In the genomic region with DNA sequence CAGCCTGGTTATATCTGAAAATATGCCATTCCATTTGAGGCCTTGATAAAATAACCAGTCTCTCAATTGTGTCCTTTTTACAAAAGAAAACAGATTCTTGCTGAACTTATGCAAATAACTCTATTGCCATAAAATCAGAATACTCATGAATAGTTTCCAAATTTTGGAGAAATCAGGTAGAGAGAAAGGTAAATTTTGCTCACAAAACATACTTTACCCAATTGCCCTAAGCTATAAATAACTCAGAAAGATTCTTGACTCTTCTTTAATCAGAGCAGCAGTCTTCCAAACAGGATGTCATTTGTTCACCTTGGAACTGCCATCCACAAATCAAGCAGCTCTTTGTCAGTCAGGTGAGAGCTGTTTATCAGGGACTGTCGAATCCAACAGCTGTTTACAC, we compare ENCODE assay signal across 1 cellular context.
TF ChIP-seq lines count a peak whose summit lies in the region.

No MANE protein-coding gene starts in this region.

TF ChIP-seq in GM23338, 12 proteins besides CTCF, POLR2A, EP300 and RAD21 (continued from another document):
- TF ChIP-seq, protein P1, sequence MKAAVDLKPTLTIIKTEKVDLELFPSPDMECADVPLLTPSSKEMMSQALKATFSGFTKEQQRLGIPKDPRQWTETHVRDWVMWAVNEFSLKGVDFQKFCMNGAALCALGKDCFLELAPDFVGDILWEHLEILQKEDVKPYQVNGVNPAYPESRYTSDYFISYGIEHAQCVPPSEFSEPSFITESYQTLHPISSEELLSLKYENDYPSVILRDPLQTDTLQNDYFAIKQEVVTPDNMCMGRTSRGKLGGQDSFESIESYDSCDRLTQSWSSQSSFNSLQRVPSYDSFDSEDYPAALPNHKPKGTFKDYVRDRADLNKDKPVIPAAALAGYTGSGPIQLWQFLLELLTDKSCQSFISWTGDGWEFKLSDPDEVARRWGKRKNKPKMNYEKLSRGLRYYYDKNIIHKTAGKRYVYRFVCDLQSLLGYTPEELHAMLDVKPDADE (IDR thresholded peaks at IDR 0.05) = no peak
- TF ChIP-seq ZNF114 (CRISPR knock-in tag; IDR thresholded peaks at IDR 0.05) (no peak), CREB1 (CRISPR knock-in tag; IDR thresholded peaks at IDR 0.05; ENCODE audit: low read depth) (no peak), NANOG (IDR thresholded peaks at IDR 0.05; ENCODE audit: borderline replicate concordance) (no peak), STAT1 (IDR thresholded peaks at IDR 0.05; ENCODE audit: unreplicated experiment) (no peak), ZNF331 (CRISPR knock-in tag; IDR thresholded peaks at IDR 0.05; ENCODE audit: low read depth) (no peak)
- TF ChIP-seq, protein P2, sequence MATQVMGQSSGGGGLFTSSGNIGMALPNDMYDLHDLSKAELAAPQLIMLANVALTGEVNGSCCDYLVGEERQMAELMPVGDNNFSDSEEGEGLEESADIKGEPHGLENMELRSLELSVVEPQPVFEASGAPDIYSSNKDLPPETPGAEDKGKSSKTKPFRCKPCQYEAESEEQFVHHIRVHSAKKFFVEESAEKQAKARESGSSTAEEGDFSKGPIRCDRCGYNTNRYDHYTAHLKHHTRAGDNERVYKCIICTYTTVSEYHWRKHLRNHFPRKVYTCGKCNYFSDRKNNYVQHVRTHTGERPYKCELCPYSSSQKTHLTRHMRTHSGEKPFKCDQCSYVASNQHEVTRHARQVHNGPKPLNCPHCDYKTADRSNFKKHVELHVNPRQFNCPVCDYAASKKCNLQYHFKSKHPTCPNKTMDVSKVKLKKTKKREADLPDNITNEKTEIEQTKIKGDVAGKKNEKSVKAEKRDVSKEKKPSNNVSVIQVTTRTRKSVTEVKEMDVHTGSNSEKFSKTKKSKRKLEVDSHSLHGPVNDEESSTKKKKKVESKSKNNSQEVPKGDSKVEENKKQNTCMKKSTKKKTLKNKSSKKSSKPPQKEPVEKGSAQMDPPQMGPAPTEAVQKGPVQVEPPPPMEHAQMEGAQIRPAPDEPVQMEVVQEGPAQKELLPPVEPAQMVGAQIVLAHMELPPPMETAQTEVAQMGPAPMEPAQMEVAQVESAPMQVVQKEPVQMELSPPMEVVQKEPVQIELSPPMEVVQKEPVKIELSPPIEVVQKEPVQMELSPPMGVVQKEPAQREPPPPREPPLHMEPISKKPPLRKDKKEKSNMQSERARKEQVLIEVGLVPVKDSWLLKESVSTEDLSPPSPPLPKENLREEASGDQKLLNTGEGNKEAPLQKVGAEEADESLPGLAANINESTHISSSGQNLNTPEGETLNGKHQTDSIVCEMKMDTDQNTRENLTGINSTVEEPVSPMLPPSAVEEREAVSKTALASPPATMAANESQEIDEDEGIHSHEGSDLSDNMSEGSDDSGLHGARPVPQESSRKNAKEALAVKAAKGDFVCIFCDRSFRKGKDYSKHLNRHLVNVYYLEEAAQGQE (IDR thresholded peaks at IDR 0.05; ENCODE audit: unreplicated experiment) = no peak
- TF ChIP-seq, protein P3, sequence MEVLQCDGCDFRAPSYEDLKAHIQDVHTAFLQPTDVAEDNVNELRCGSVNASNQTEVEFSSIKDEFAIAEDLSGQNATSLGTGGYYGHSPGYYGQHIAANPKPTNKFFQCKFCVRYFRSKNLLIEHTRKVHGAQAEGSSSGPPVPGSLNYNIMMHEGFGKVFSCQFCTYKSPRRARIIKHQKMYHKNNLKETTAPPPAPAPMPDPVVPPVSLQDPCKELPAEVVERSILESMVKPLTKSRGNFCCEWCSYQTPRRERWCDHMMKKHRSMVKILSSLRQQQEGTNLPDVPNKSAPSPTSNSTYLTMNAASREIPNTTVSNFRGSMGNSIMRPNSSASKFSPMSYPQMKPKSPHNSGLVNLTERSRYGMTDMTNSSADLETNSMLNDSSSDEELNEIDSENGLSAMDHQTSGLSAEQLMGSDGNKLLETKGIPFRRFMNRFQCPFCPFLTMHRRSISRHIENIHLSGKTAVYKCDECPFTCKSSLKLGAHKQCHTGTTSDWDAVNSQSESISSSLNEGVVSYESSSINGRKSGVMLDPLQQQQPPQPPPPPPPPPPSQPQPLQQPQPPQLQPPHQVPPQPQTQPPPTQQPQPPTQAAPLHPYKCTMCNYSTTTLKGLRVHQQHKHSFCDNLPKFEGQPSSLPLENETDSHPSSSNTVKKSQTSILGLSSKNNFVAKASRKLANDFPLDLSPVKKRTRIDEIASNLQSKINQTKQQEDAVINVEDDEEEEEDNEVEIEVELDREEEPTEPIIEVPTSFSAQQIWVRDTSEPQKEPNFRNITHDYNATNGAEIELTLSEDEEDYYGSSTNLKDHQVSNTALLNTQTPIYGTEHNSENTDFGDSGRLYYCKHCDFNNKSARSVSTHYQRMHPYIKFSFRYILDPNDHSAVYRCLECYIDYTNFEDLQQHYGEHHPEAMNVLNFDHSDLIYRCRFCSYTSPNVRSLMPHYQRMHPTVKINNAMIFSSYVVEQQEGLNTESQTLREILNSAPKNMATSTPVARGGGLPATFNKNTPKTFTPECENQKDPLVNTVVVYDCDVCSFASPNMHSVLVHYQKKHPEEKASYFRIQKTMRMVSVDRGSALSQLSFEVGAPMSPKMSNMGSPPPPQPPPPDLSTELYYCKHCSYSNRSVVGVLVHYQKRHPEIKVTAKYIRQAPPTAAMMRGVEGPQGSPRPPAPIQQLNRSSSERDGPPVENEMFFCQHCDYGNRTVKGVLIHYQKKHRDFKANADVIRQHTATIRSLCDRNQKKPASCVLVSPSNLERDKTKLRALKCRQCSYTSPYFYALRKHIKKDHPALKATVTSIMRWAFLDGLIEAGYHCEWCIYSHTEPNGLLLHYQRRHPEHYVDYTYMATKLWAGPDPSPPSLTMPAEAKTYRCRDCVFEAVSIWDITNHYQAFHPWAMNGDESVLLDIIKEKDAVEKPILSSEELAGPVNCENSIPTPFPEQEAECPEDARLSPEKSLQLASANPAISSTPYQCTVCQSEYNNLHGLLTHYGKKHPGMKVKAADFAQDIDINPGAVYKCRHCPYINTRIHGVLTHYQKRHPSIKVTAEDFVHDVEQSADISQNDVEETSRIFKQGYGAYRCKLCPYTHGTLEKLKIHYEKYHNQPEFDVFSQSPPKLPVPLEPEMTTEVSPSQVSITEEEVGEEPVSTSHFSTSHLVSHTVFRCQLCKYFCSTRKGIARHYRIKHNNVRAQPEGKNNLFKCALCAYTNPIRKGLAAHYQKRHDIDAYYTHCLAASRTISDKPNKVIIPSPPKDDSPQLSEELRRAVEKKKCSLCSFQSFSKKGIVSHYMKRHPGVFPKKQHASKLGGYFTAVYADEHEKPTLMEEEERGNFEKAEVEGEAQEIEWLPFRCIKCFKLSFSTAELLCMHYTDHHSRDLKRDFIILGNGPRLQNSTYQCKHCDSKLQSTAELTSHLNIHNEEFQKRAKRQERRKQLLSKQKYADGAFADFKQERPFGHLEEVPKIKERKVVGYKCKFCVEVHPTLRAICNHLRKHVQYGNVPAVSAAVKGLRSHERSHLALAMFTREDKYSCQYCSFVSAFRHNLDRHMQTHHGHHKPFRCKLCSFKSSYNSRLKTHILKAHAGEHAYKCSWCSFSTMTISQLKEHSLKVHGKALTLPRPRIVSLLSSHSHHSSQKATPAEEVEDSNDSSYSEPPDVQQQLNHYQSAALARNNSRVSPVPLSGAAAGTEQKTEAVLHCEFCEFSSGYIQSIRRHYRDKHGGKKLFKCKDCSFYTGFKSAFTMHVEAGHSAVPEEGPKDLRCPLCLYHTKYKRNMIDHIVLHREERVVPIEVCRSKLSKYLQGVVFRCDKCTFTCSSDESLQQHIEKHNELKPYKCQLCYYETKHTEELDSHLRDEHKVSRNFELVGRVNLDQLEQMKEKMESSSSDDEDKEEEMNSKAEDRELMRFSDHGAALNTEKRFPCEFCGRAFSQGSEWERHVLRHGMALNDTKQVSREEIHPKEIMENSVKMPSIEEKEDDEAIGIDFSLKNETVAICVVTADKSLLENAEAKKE (CRISPR knock-in tag; IDR thresholded peaks at IDR 0.05) = no peak
